17 cellular contexts compared by ENCODE assay signal in genomic region chr20:37328149-37328945, GRCh38. TPM values are rescaled to one million over a fixed set of nuclear protein-coding genes. Genes with fewer than 3 reads are reported as not detected.
DNase-seq lines count a peak whose midpoint lies in the region; ATAC-seq and TF ChIP-seq lines count a peak whose summit lies in the region.
"Had no signal": no experiment of that assay in that cellular context is flagged by ENCODE, and none has a peak within 500 bp of the region (broad histone marks: within the 10 kb centered on the region; RNA-seq: fewer than 3 reads in every experiment).

No MANE protein-coding gene starts in this region.

- H3K79me2 ChIP-seq in GM23248 (ENCODE audit: insufficient read depth): no peaks in the 10 kb centered on the region

- H3K27ac ChIP-seq in GM23248 (peak overlapping the region; percentile 77), mesodermal cell (ENCODE audit: low read depth, low read length, severe bottlenecking) (peak overlapping the region; percentile 85)

- H3K9me3 ChIP-seq in GM23248 (ENCODE audit: low read depth): no peaks in the 10 kb centered on the region
- no peaks in the 10 kb centered on the region for H3K9me3 ChIP-seq in mesodermal cell (ENCODE audit: control insufficient read depth, low read length)

- peak overlapping the region; percentile 76 for H3K9ac ChIP-seq in GM23248

- H3K36me3 Mint-ChIP-seq in chondrocyte (ENCODE audit: low read depth): no peaks in the 10 kb centered on the region
- no peaks in the 10 kb centered on the region for H3K36me3 Mint-ChIP-seq in stimulated activated memory B cell treated with anti-CD40 and anti-IgM and Interleukin-4, amounts not matched to agents 10 μg/mL and 1 μg/mL and 100 μg/mL, for 72 hours
- H3K36me3 Mint-ChIP-seq: naive thymus-derived CD8-positive, alpha-beta T cell had no signal

- H3K27me3 Mint-ChIP-seq in chondrocyte (ENCODE audit: low read depth): no peaks in the 10 kb centered on the region
- no peaks in the 10 kb centered on the region for H3K27me3 Mint-ChIP-seq in stimulated activated memory B cell treated with anti-CD40 and anti-IgM and Interleukin-4, amounts not matched to agents 10 μg/mL and 1 μg/mL and 100 μg/mL, for 72 hours
- H3K27me3 Mint-ChIP-seq: activated CD4-positive, alpha-beta T cell treated with anti-CD3 and anti-CD28 coated beads for 36 hours; naive thymus-derived CD8-positive, alpha-beta T cell; stimulated activated naive CD8-positive, alpha-beta T cell treated with anti-CD3 and anti-CD28 coated beads, Interleukin-15, amount 100 ng/mL, for 72 hours had no signal

- H3K4me1 ChIP-seq in GM23248 (ENCODE audit: insufficient read depth) (peaks cover 29% of the 10 kb centered on the region), mesodermal cell (ENCODE audit: control insufficient read depth, insufficient read depth, low read length, poor library complexity, severe bottlenecking) (peaks cover 36% of the 10 kb centered on the region)

- H3K36me3 ChIP-seq in GM23248 (ENCODE audit: low read depth) (no peaks in the 10 kb centered on the region), mesodermal cell (ENCODE audit: control insufficient read depth, insufficient read depth, low read length) (no peaks in the 10 kb centered on the region)

- H3K4me2 ChIP-seq in GM23248 (ENCODE audit: unreplicated experiment): peak overlapping the region; percentile 43

- peaks cover 21% of the 10 kb centered on the region for H3F3A ChIP-seq in GM23248 (ENCODE audit: insufficient read depth)

- TF ChIP-seq CTCF in chondrocyte (IDR thresholded peaks at IDR 0.05) (no peak), foreskin fibroblast (IDR thresholded peaks at IDR 0.05; ENCODE audit: low read depth, low read length) (no peak)

- no peaks in the 10 kb centered on the region for H4K20me1 ChIP-seq in GM23248 (ENCODE audit: insufficient read depth)

- H2AFZ ChIP-seq in GM23248: peak overlapping the region; percentile 81

- peak overlapping the region; percentile 41 for H3K27ac Mint-ChIP-seq in chondrocyte (ENCODE audit: unreplicated experiment)
- peak overlapping the region; percentile 14 for H3K27ac Mint-ChIP-seq in stimulated activated memory B cell treated with anti-CD40 and anti-IgM and Interleukin-4, amounts not matched to agents 10 μg/mL and 1 μg/mL and 100 μg/mL, for 72 hours
- H3K27ac Mint-ChIP-seq: activated CD4-positive, alpha-beta T cell treated with anti-CD3 and anti-CD28 coated beads for 36 hours; naive thymus-derived CD8-positive, alpha-beta T cell had no signal

- no peaks in the 10 kb centered on the region for H3K27me3 ChIP-seq in GM23248 (replicated peaks; ENCODE audit: insufficient read depth)

- H3K9me2 ChIP-seq in GM23248 (ENCODE audit: insufficient read depth): no peaks in the 10 kb centered on the region

- peak overlapping the region; percentile 52 for H3K4me3 ChIP-seq in GM23248
- no peak overlapping the region for H3K4me3 ChIP-seq in mesodermal cell (ENCODE audit: extremely low read depth, insufficient read depth, low read length, poor library complexity, severe bottlenecking)
- no peak overlapping the region for H3K4me3 ChIP-seq in foreskin fibroblast (ENCODE audit: low read depth in 1 of 2, low read length in 2 of 2)

- in situ Hi-C loops in GM23248 (cut with MboI): no loop called here

- 76 to 77% methylated on average over 14 of the region's 14 CpGs for WGBS in GM23248 (ENCODE audit: low coverage in 1 of 2, low lambda C conversion rate in 2 of 2, missing lambda C conversion rate in 2 of 2), 2 experiments
- WGBS in mesodermal cell (ENCODE audit: insufficient coverage in 2 of 2), 2 experiments: 96 to 97% methylated on average over 11 to 14 of the region's 14 CpGs

- DNase-seq in GM23248 (peak; percentile 57), chondrocyte (ENCODE audit: low spot score) (peak; percentile 67), foreskin fibroblast (no peak)
- DNase-seq: activated CD4-positive, alpha-beta T cell treated with anti-CD3 and anti-CD28 coated beads for 36 hours; activated naive CD4-positive, alpha-beta T cell; anterior cingulate cortex; COR-L47; KBM-7; NCI-H524; stimulated activated naive CD8-positive, alpha-beta T cell treated with anti-CD3 and anti-CD28 coated beads, Interleukin-15, amount 100 ng/mL, for 72 hours had no signal

- H3K9me3 Mint-ChIP-seq in chondrocyte (ENCODE audit: low read depth): no peaks in the 10 kb centered on the region
- no peaks in the 10 kb centered on the region for H3K9me3 Mint-ChIP-seq in stimulated activated memory B cell treated with anti-CD40 and anti-IgM and Interleukin-4, amounts not matched to agents 10 μg/mL and 1 μg/mL and 100 μg/mL, for 72 hours
- H3K9me3 Mint-ChIP-seq: naive thymus-derived CD8-positive, alpha-beta T cell; stimulated activated naive CD8-positive, alpha-beta T cell treated with anti-CD3 and anti-CD28 coated beads, Interleukin-15, amount 100 ng/mL, for 72 hours had no signal

- no peak overlapping the region for H3K4me3 Mint-ChIP-seq in chondrocyte (ENCODE audit: unreplicated experiment)
- H3K4me3 Mint-ChIP-seq in stimulated activated memory B cell treated with anti-CD40 and anti-IgM and Interleukin-4, amounts not matched to agents 10 μg/mL and 1 μg/mL and 100 μg/mL, for 72 hours: no peak overlapping the region
- H3K4me3 Mint-ChIP-seq: activated CD4-positive, alpha-beta T cell treated with anti-CD3 and anti-CD28 coated beads for 36 hours; naive thymus-derived CD8-positive, alpha-beta T cell; stimulated activated naive CD8-positive, alpha-beta T cell treated with anti-CD3 and anti-CD28 coated beads, Interleukin-15, amount 100 ng/mL, for 72 hours had no signal

- no peak for ATAC-seq in stimulated activated memory B cell treated with anti-CD40 and anti-IgM and Interleukin-4, amounts not matched to agents 10 μg/mL and 1 μg/mL and 100 μg/mL, for 72 hours
- ATAC-seq in GM19397 (IDR thresholded peaks at IDR 0.05; ENCODE audit: unreplicated experiment): no peak
- no peak for ATAC-seq in GM18909 (IDR thresholded peaks at IDR 0.05; ENCODE audit: poor library complexity, unreplicated experiment)
- no peak for ATAC-seq in GM21528 (IDR thresholded peaks at IDR 0.05; ENCODE audit: low FRiP score, unreplicated experiment)
- ATAC-seq: activated CD4-positive, alpha-beta T cell treated with anti-CD3 and anti-CD28 coated beads for 36 hours; naive thymus-derived CD8-positive, alpha-beta T cell; SK-N-SH treated with all-trans-retinoic acid at 6 μM for 48 hours; stimulated activated naive CD8-positive, alpha-beta T cell treated with anti-CD3 and anti-CD28 coated beads, Interleukin-15, amount 100 ng/mL, for 72 hours had no signal

- H3K4me1 Mint-ChIP-seq in chondrocyte (ENCODE audit: low read depth): peaks cover 10% of the 10 kb centered on the region
- peaks cover 11% of the 10 kb centered on the region for H3K4me1 Mint-ChIP-seq in stimulated activated memory B cell treated with anti-CD40 and anti-IgM and Interleukin-4, amounts not matched to agents 10 μg/mL and 1 μg/mL and 100 μg/mL, for 72 hours
- H3K4me1 Mint-ChIP-seq: activated CD4-positive, alpha-beta T cell treated with anti-CD3 and anti-CD28 coated beads for 36 hours; stimulated activated naive CD8-positive, alpha-beta T cell treated with anti-CD3 and anti-CD28 coated beads, Interleukin-15, amount 100 ng/mL, for 72 hours had no signal

RNA-seq across cellular contexts. Expression of gene SRC, which starts 17.6 kb away (rescaled TPM):
- 28.6 and 29.8 TPM in 2 replicates for total RNA-seq in GM23248 (2014; rRNA removed; shearing (Covaris generic))
- 13.9 and 17.0 TPM in 2 replicates for polyA plus RNA-seq in GM23248 (2016; fragmentation: Nextera tagmentation; extraction: Ambion mirVana)
- total RNA-seq in chondrocyte: 16.0 to 25.7 TPM (median 25.1 TPM) in 3 replicates
- 97.8 TPM for polyA plus RNA-seq in mesodermal cell (2013, experiment 1 of 2)
- polyA plus RNA-seq in mesodermal cell (2013, experiment 2 of 2): 102 TPM

RNA-seq across cellular contexts. Expression of gene MANBAL, which starts 38.9 kb away (rescaled TPM):
- total RNA-seq in GM23248 (2014; rRNA removed; shearing (Covaris generic)): 23.6 and 24.8 TPM in 2 replicates
- polyA plus RNA-seq in GM23248 (2016; fragmentation: Nextera tagmentation; extraction: Ambion mirVana): 96.3 and 105 TPM in 2 replicates
- total RNA-seq in chondrocyte: 30.9 to 34.1 TPM (median 32.5 TPM) in 3 replicates
- 69.0 TPM for polyA plus RNA-seq in mesodermal cell (2013, experiment 1 of 2)
- polyA plus RNA-seq in mesodermal cell (2013, experiment 2 of 2): 60.5 TPM

Comparison
In these comparisons a context has a peak if more than half of its experiments do, and no peak if none do; other contexts are left out.
1. DNase-seq: peak in GM23248 (single experiment) and chondrocyte (single experiment); none in foreskin fibroblast (0 of 2).